Comparison of ENCODE assay signal across 10 cellular contexts in genomic region chr11:87281496-87281895, GRCh38.
DNase-seq lines count a peak whose midpoint lies in the region; ATAC-seq and TF ChIP-seq lines count a peak whose summit lies in the region.
"Had no signal": no experiment of that assay in that cellular context is flagged by ENCODE, and none has a peak within 500 bp of the region (broad histone marks: within the 10 kb centered on the region; RNA-seq: fewer than 3 reads in every experiment).

No MANE protein-coding gene starts in this region.

- H3K4me3 ChIP-seq in lower lobe of right lung (no peak overlapping the region), transverse colon (no peak overlapping the region)

- in situ Hi-C loops in transverse colon (cut with MboI; ENCODE audit: low pct_ligation_motif_present in 1 of 4, low pct_unique_long_range_greater_than_20kb in 1 of 4, low sequenced_read_pairs in 3 of 4), result loop anchor here in 1 of 4 donors (10.0 kb wide), 1 partner anchor 337 kb away; no protein-coding TSS in a partner anchor

- no peaks in the 10 kb centered on the region for H3K27me3 ChIP-seq in lower lobe of right lung (ENCODE audit: low read depth)
- H3K27me3 ChIP-seq in transverse colon, result no peaks in the 10 kb centered on the region

- H3K36me3 ChIP-seq in lower lobe of right lung (no peaks in the 10 kb centered on the region), transverse colon (no peaks in the 10 kb centered on the region)

- peak; percentile 53 to 63 for ATAC-seq in lower lobe of right lung
- ATAC-seq: stimulated activated naive CD8-positive, alpha-beta T cell treated with anti-CD3 and anti-CD28 coated beads, Interleukin-15, amount 100 ng/mL, for 72 hours had no signal

- H3K4me1 ChIP-seq in lower lobe of right lung, result peaks cover 5% of the 10 kb centered on the region
- H3K4me1 ChIP-seq in transverse colon, result peaks cover 0 to 12% (median 2%) of the 10 kb centered on the region in 4 donors

- H3K27ac ChIP-seq in lower lobe of right lung (no peak overlapping the region), transverse colon (no peak overlapping the region)

- WGBS in transverse colon (ENCODE audit: low coverage in 1 of 2), 2 donors, result 46 to 56% methylated on average over 3 of the region's 3 CpGs

- H3K9me3 ChIP-seq in lower lobe of right lung (no peaks in the 10 kb centered on the region), transverse colon (no peaks in the 10 kb centered on the region)

- peak; percentile 72 for DNase-seq in AG20443 (ENCODE audit: low spot score)
- peak; percentile 41 for DNase-seq in MV-4-11 (lab: John Stamatoyannopoulos, UW)
- DNase-seq in dermis microvascular lymphatic vessel endothelial cell (ENCODE audit: low read depth in 2 of 2), result peak; percentile 67 to 88
- no peak for DNase-seq in lower lobe of right lung
- DNase-seq in occipital lobe (lab: John Stamatoyannopoulos, UW), result no peak
- no peak for DNase-seq in T-helper 9 cell
- DNase-seq in transverse colon, result no peak
- no peak for DNase-seq in activated CD8-positive, alpha-beta memory T cell treated with anti-CD3 and anti-CD28 coated beads, Interleukin-2, amount 50 U/mL, for 48 hours
- DNase-seq: NCI-H748 treated with DMSO at 0.1 percent for 48 hours; stimulated activated naive CD8-positive, alpha-beta T cell treated with anti-CD3 and anti-CD28 coated beads, Interleukin-15, amount 100 ng/mL, for 72 hours had no signal

- TF ChIP-seq CTCF in lower lobe of right lung (IDR thresholded peaks at IDR 0.05), result peak; percentile 28
- peak in 2 of 5 experiments; percentile 6 to 15 for TF ChIP-seq CTCF in transverse colon (IDR thresholded peaks at IDR 0.05)

- TF ChIP-seq POLR2A in transverse colon (IDR thresholded peaks at IDR 0.05), result no peak

- TF ChIP-seq EP300 in transverse colon (IDR thresholded peaks at IDR 0.05; ENCODE audit: low read depth), result no peak

- intact Hi-C loops in lower lobe of right lung (cut with DNase I) (no loop called here), transverse colon (cut with DNase I; ENCODE audit: low total_unique reads) (no loop called here)

Comparison
In these comparisons a context has a peak if more than half of its experiments do, and no peak if none do; other contexts are left out.
1. DNase-seq: peak in AG20443 (single experiment), MV-4-11 (single experiment) and dermis microvascular lymphatic vessel endothelial cell (2 of 2); none in lower lobe of right lung (single experiment), occipital lobe (single experiment), T-helper 9 cell (single experiment), transverse colon (single experiment) and activated CD8-positive, alpha-beta memory T cell treated with anti-CD3 and anti-CD28 coated beads, Interleukin-2, amount 50 U/mL, for 48 hours (single experiment).